In the genomic region with DNA sequence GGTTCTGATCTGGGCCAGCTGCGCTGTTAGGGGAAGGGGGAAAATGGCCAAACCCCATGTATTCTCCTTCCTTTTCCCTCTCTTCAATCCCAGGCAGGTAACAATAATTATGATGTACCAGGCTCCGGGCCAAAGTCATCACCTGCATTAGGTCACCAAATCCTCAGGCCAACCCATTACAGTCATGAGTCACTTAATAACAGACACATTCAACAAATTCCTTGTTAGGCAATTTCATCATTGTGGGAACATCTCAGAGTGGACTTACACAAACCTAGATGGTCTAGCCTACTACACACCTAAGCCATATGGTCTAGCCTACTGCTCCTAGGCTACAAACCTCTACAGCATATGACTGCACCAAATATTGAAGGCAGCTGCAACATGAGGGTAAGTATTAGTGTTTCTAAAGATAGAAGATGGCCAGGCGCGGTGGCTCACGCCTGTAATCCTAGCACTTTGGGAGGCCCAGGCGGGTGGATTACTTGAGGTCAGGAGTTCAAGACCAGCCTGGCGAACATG, we compare ENCODE assay signal across 12 cellular contexts. TPM values are rescaled to one million over a fixed set of nuclear protein-coding genes. Genes with fewer than 3 reads are reported as not detected.
DNase-seq lines count a peak whose midpoint lies in the region; ATAC-seq, FAIRE-seq and TF ChIP-seq lines count a peak whose summit lies in the region.
"Had no signal": no experiment of that assay in that cellular context is flagged by ENCODE, and none has a peak within 500 bp of the region (broad histone marks: within the 10 kb centered on the region; RNA-seq: fewer than 3 reads in every experiment).

No MANE protein-coding gene starts in this region.

- CTCF ChIA-PET in activated CD4-positive, alpha-beta T cell treated with anti-CD3 and anti-CD28 coated beads for 36 hours (lab: Charles Lee), result interaction anchor here (1.1 kb wide), 1 partner anchor 14 kb away, joined by 4 read pairs; no protein-coding TSS in a partner anchor

- H3K9me3 ChIP-seq in psoas muscle, result no peaks in the 10 kb centered on the region

- ATAC-seq in esophagus mucosa (peak; percentile 8), psoas muscle (peak in 2 of 4 donors; percentile 4 to 15)
- no peak for ATAC-seq in activated CD4-positive, alpha-beta T cell treated with anti-CD3 and anti-CD28 coated beads for 36 hours
- ATAC-seq: activated T-cell treated with anti-CD3 and anti-CD28 coated beads, Interleukin-2, amount 50 U/mL, for 72 hours had no signal

- H3K4me3 Mint-ChIP-seq in activated CD4-positive, alpha-beta T cell treated with anti-CD3 and anti-CD28 coated beads for 36 hours, result no peak overlapping the region
- H3K4me3 Mint-ChIP-seq: activated T-cell treated with anti-CD3 and anti-CD28 coated beads, Interleukin-2, amount 50 U/mL, for 72 hours had no signal

- H3K27me3 Mint-ChIP-seq in activated CD4-positive, alpha-beta T cell treated with anti-CD3 and anti-CD28 coated beads for 36 hours, result no peaks in the 10 kb centered on the region

- H3K27ac Mint-ChIP-seq in activated CD4-positive, alpha-beta T cell treated with anti-CD3 and anti-CD28 coated beads for 36 hours, result no peak overlapping the region
- H3K27ac Mint-ChIP-seq: activated T-cell treated with anti-CD3 and anti-CD28 coated beads, Interleukin-2, amount 50 U/mL, for 72 hours had no signal

- H3K4me1 ChIP-seq in psoas muscle, result peaks cover 49% of the 10 kb centered on the region

- no peak for TF ChIP-seq CTCF in psoas muscle (IDR thresholded peaks at IDR 0.05)

- peaks cover 0 to 16% of the 10 kb centered on the region in 2 donors for H3K36me3 ChIP-seq in psoas muscle (ENCODE audit: insufficient read depth in 1 of 2, low read depth in 1 of 2)

- POLR2A ChIA-PET in activated CD4-positive, alpha-beta T cell treated with anti-CD3 and anti-CD28 coated beads for 36 hours (lab: Charles Lee), result no interaction called here

- no peaks in the 10 kb centered on the region for H3K27me3 ChIP-seq in psoas muscle (ENCODE audit: insufficient read depth in 3 of 3, low read length in 2 of 3)

- DNase-seq in ELR (ENCODE audit: low read depth) (peak; percentile 76), RCC 7860 (ENCODE audit: low spot score) (peak; percentile 93), psoas muscle (no peak), substantia nigra (lab: John Stamatoyannopoulos, UW) (no peak), iPS-NIHi7 (ENCODE audit: extremely low spot score) (no peak), 8988T (no peak)
- DNase-seq in activated CD4-positive, alpha-beta T cell treated with anti-CD3 and anti-CD28 coated beads for 36 hours, result no peak
- DNase-seq: activated T-cell treated with anti-CD3 and anti-CD28 coated beads, Interleukin-2, amount 50 U/mL, for 72 hours; glutamatergic neuron; NCI-H1417 treated with DMSO at 0.1 percent for 48 hours; T-helper 1 cell had no signal

- 40 to 52% (median 49%) methylated on average over 7 of the region's 7 CpGs for WGBS in psoas muscle, 3 donors

- FAIRE-seq in RCC 7860 (lab: Jason Lieb, UNC), result peak; percentile 89

- H3K27ac ChIP-seq in psoas muscle (peak overlapping the region; percentile 98), substantia nigra (ENCODE audit: low read depth, low read length, poor library complexity, severe bottlenecking) (no peak overlapping the region)

- no peaks in the 10 kb centered on the region for H3K9me3 Mint-ChIP-seq in activated CD4-positive, alpha-beta T cell treated with anti-CD3 and anti-CD28 coated beads for 36 hours (ENCODE audit: low read depth)
- H3K9me3 Mint-ChIP-seq: activated T-cell treated with anti-CD3 and anti-CD28 coated beads, Interleukin-2, amount 50 U/mL, for 72 hours had no signal

- intact Hi-C loops in psoas muscle (cut with DNase I), result no loop called here
- intact Hi-C loops in activated CD4-positive, alpha-beta T cell treated with anti-CD3 and anti-CD28 coated beads for 36 hours (cut with DNase I, micrococcal nuclease), result no loop called here

- H3K4me1 Mint-ChIP-seq in activated CD4-positive, alpha-beta T cell treated with anti-CD3 and anti-CD28 coated beads for 36 hours, result peaks cover 14% of the 10 kb centered on the region

- H3K4me3 ChIP-seq in psoas muscle, result no peak overlapping the region

- peaks cover 4% of the 10 kb centered on the region for H3K36me3 Mint-ChIP-seq in activated CD4-positive, alpha-beta T cell treated with anti-CD3 and anti-CD28 coated beads for 36 hours (ENCODE audit: low read depth)

RNA-seq across cellular contexts. Expression of a gene that starts 2.2 kb away (rescaled TPM):
- total RNA-seq in esophagus mucosa (4,957 TPM), psoas muscle (1,000 to 10,000 TPM; 2,972 to 5,803 (median 5,243) TPM)
- polyA plus RNA-seq in psoas muscle, result 1,000 to 10,000 TPM; 1,312 to 4,364 (median 1,775) TPM
- 100 to 1,000 TPM in 1 of 2 experiments, 10 to 100 TPM in 1; 71.1 to 127 TPM for total RNA-seq in activated CD4-positive, alpha-beta T cell treated with anti-CD3 and anti-CD28 coated beads for 36 hours

RNA-seq across cellular contexts. Expression of a gene that starts 58.5 kb away (rescaled TPM):
- 86.9 TPM for total RNA-seq in esophagus mucosa
- total RNA-seq in psoas muscle, result 100 to 1,000 TPM; 342 to 421 (median 401) TPM
- polyA plus RNA-seq in psoas muscle, result 100 to 1,000 TPM; 204 to 523 (median 213) TPM
- total RNA-seq in activated CD4-positive, alpha-beta T cell treated with anti-CD3 and anti-CD28 coated beads for 36 hours, result 100 to 1,000 TPM; 140 to 144 TPM

Comparison
In these comparisons a context has a peak if more than half of its experiments do, and no peak if none do; other contexts are left out.
1. DNase-seq: peak in ELR (single experiment) and RCC 7860 (single experiment); none in psoas muscle (0 of 2), activated CD4-positive, alpha-beta T cell treated with anti-CD3 and anti-CD28 coated beads for 36 hours (single experiment), substantia nigra (0 of 49), iPS-NIHi7 (single experiment) and 8988T (single experiment).
2. RNA of a gene that starts 2.2 kb away (total RNA-seq): 2,972 to 5,803 TPM in psoas muscle and 4,957 TPM in esophagus mucosa (single experiment); 71.1 to 127 TPM in activated CD4-positive, alpha-beta T cell treated with anti-CD3 and anti-CD28 coated beads for 36 hours; every median in the first group is over 10 times any median in the second.